ENCODE assay signal across 1 cellular context in the genomic region with DNA sequence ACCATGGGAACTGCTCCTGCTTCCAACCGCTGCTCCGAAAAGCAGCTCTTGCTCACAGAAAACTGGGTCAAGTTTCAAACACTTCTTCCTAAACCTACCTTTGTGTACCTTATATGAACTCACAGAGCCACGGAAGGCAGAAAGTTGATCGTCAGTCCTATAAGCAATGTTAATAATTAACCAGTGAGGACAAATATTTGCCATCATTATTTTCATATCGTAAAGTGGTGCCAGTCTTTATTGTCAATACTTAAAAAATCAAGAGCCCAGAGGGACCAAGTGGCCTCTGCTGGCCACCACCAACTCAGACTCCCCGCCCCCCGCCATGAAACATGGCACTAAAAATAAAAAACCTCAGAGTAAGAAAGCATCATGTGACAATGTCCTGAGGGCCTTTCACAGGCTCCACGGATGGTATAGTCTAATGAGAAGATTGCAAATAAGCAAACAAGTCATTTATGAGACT.
TF ChIP-seq lines count a peak whose summit lies in the region.

No MANE protein-coding gene starts in this region.

TF ChIP-seq in K562, 482 proteins besides CTCF, POLR2A, EP300 and RAD21 (continued from another document):
- TF ChIP-seq ADNP (tag; IDR thresholded peaks at IDR 0.05) (no peak), NRF1 (conservative IDR thresholded peaks at IDR 0.05 in 1 of 2, IDR thresholded peaks at IDR 0.05 in 1 of 2) (no peak), ZNF121 (CRISPR knock-in tag; conservative IDR thresholded peaks at IDR 0.05) (no peak), TFE3 (CRISPR knock-in tag; IDR thresholded peaks at IDR 0.05) (peak; percentile 41), ZNF449 (CRISPR knock-in tag; IDR thresholded peaks at IDR 0.05) (no peak)
